8 cellular contexts compared by ENCODE assay signal in the genomic region with DNA sequence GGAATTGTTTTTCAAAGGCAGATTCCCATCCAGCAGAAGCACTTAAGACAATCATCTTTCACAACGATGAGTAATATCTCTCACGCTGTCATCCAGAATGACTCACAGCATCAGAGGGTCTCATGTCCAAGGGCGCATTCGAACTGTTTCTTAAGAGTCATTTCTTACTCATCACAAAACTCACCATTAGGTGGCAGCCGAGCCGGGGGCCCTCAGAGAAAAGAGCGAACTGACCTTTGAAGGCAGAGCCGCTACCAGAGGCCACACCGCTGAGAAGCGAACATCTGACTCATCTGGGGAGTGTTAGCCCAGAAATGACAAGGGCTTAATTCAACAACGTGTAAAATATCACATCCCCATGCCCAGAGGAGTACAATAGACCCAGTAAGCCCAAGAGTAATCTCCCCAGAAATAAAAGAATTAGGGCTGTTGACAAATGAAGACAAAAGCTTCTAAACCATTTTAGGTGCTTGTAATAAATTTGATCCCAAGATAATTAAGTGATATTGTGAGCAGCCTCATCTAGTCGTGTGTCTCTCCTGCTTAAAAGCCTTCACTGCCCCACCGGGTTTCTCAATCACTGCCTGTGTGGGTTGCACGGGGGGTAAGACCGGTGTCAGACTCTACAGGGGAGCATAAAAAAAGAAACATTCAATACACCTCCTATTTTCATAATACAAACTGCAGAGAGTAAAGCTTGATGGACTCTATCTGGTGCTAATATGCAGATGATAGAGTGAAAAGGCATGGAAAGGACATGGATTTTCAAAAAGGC.
DNase-seq lines count a peak whose midpoint lies in the region; ATAC-seq and TF ChIP-seq lines count a peak whose summit lies in the region.

No MANE protein-coding gene starts in this region.

- H3K9me3 Mint-ChIP-seq in natural killer cell, result no peaks in the 10 kb centered on the region
- H3K9me3 Mint-ChIP-seq in stimulated activated naive B cell treated with anti-CD40 and anti-IgM and Interleukin-4, amounts not matched to agents 10 μg/mL and 1 μg/mL and 100 μg/mL, for 72 hours, result peaks cover 1% of the 10 kb centered on the region in 2 donors

- TF ChIP-seq CTCF in GM13977 (IDR thresholded peaks at IDR 0.05; ENCODE audit: extremely low read depth, insufficient read depth, missing control alignments) (peak; percentile 68), natural killer cell (IDR thresholded peaks at IDR 0.05) (no peak)

- H3K4me3 Mint-ChIP-seq in natural killer cell, result no peak overlapping the region
- H3K4me3 Mint-ChIP-seq in stimulated activated naive B cell treated with anti-CD40 and anti-IgM and Interleukin-4, amounts not matched to agents 10 μg/mL and 1 μg/mL and 100 μg/mL, for 72 hours, result no peak overlapping the region

- peaks cover 0 to 4% of the 10 kb centered on the region in 2 donors for H3K4me1 Mint-ChIP-seq in natural killer cell
- H3K4me1 Mint-ChIP-seq in stimulated activated naive B cell treated with anti-CD40 and anti-IgM and Interleukin-4, amounts not matched to agents 10 μg/mL and 1 μg/mL and 100 μg/mL, for 72 hours, result peaks cover 3 to 6% of the 10 kb centered on the region in 2 donors

- H3K27ac Mint-ChIP-seq in natural killer cell, result peak overlapping the region in 1 of 2 donors; percentile 36
- no peak overlapping the region for H3K27ac Mint-ChIP-seq in stimulated activated naive B cell treated with anti-CD40 and anti-IgM and Interleukin-4, amounts not matched to agents 10 μg/mL and 1 μg/mL and 100 μg/mL, for 72 hours

- peaks cover 3% of the 10 kb centered on the region for H3K36me3 Mint-ChIP-seq in natural killer cell
- H3K36me3 Mint-ChIP-seq in stimulated activated naive B cell treated with anti-CD40 and anti-IgM and Interleukin-4, amounts not matched to agents 10 μg/mL and 1 μg/mL and 100 μg/mL, for 72 hours, result peaks cover 0 to 1% of the 10 kb centered on the region in 2 donors

- in situ Hi-C loops in GM13977 (cut with MboI; ENCODE audit: low pct_unique_long_range_greater_than_20kb, low sequenced_read_pairs, unreplicated experiment), result loop anchor here (10.0 to 25.0 kb wide), 3 partner anchors 155 to 613 kb away; no protein-coding TSS in a partner anchor

- peaks cover 0 to 13% of the 10 kb centered on the region in 2 donors for H3K27me3 Mint-ChIP-seq in natural killer cell (ENCODE audit: low read depth in 2 of 2)
- H3K27me3 Mint-ChIP-seq in stimulated activated naive B cell treated with anti-CD40 and anti-IgM and Interleukin-4, amounts not matched to agents 10 μg/mL and 1 μg/mL and 100 μg/mL, for 72 hours, result peaks cover 0 to 2% of the 10 kb centered on the region in 2 donors

- ATAC-seq in HG02571 (IDR thresholded peaks at IDR 0.05; ENCODE audit: unreplicated experiment) (peak; percentile 92), esophagus mucosa (peak; percentile 92), natural killer cell (peak; percentile 39 to 74 (median 52))
- peak; percentile 95 to 97 for ATAC-seq in stimulated activated naive B cell treated with anti-CD40 and anti-IgM and Interleukin-4, amounts not matched to agents 10 μg/mL and 1 μg/mL and 100 μg/mL, for 72 hours (replicated peaks)

- intact Hi-C loops in natural killer cell (cut with micrococcal nuclease), result no loop called here

- peak; percentile 60 for DNase-seq in GM13977 (ENCODE audit: low spot score)
- DNase-seq in NCI-H460 (ENCODE audit: extremely low read depth, low read depth), result peak; percentile 92
- DNase-seq in activated CD8-positive, alpha-beta memory T cell treated with anti-CD3 and anti-CD28 coated beads, Interleukin-2, amount 50 U/mL, for 4 hours, result peak; percentile 63
- DNase-seq in natural killer cell, result no peak
- DNase-seq in stimulated activated naive B cell treated with anti-CD40 and anti-IgM and Interleukin-4, amounts not matched to agents 10 μg/mL and 1 μg/mL and 100 μg/mL, for 72 hours, result peak; percentile 58
- DNase-seq in NCI-H1105 (lab: John Stamatoyannopoulos, UW), result no peak

Comparison
In these comparisons a context has a peak if more than half of its experiments do, and no peak if none do; other contexts are left out.
1. DNase-seq: peak in GM13977 (single experiment), NCI-H460 (single experiment), activated CD8-positive, alpha-beta memory T cell treated with anti-CD3 and anti-CD28 coated beads, Interleukin-2, amount 50 U/mL, for 4 hours (single experiment) and stimulated activated naive B cell treated with anti-CD40 and anti-IgM and Interleukin-4, amounts not matched to agents 10 μg/mL and 1 μg/mL and 100 μg/mL, for 72 hours (single experiment); none in natural killer cell (single experiment) and NCI-H1105 (single experiment).
2. Peak in every context shown above with its lines, with median percentiles within 50 percentile points of each other: ATAC-seq.